Comparison of ENCODE assay signal across 1 cellular context in the genomic region with DNA sequence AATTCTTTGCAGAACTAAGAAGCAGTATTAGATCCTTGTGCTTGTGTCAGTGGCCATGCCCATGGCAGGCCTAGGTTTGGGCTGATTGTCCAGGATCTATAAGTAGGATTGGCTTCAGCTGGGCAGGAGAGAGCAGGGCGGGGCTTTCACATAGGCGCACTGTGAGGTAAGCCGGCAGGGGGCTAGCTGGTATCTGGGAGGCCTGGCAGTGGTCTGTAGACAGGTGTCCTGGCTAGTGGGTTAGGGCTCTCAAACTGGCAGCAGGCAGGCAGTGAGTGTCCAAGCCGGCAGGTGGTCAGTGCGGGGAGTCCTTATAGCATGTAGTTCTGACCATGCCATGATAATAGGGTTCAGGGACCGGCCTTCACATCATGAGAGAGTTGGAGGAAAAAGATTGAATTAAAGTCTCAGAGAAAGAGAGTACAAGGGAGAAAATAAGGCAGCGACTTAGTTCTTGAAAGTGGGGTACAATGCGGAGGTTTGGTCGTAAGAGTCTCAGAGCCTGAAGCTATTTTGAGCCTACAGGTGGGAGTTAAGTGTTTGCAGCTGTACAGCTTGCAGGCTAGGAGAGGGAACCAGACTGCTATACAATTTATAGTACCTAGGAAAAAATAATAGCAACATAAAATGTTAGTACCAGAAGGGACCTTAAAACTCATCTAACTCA.
TF ChIP-seq lines count a peak whose summit lies in the region.

No MANE protein-coding gene starts in this region.

TF ChIP-seq in GM23338, 12 proteins besides CTCF, POLR2A, EP300 and RAD21 (continued from another document):
- TF ChIP-seq, protein P1, sequence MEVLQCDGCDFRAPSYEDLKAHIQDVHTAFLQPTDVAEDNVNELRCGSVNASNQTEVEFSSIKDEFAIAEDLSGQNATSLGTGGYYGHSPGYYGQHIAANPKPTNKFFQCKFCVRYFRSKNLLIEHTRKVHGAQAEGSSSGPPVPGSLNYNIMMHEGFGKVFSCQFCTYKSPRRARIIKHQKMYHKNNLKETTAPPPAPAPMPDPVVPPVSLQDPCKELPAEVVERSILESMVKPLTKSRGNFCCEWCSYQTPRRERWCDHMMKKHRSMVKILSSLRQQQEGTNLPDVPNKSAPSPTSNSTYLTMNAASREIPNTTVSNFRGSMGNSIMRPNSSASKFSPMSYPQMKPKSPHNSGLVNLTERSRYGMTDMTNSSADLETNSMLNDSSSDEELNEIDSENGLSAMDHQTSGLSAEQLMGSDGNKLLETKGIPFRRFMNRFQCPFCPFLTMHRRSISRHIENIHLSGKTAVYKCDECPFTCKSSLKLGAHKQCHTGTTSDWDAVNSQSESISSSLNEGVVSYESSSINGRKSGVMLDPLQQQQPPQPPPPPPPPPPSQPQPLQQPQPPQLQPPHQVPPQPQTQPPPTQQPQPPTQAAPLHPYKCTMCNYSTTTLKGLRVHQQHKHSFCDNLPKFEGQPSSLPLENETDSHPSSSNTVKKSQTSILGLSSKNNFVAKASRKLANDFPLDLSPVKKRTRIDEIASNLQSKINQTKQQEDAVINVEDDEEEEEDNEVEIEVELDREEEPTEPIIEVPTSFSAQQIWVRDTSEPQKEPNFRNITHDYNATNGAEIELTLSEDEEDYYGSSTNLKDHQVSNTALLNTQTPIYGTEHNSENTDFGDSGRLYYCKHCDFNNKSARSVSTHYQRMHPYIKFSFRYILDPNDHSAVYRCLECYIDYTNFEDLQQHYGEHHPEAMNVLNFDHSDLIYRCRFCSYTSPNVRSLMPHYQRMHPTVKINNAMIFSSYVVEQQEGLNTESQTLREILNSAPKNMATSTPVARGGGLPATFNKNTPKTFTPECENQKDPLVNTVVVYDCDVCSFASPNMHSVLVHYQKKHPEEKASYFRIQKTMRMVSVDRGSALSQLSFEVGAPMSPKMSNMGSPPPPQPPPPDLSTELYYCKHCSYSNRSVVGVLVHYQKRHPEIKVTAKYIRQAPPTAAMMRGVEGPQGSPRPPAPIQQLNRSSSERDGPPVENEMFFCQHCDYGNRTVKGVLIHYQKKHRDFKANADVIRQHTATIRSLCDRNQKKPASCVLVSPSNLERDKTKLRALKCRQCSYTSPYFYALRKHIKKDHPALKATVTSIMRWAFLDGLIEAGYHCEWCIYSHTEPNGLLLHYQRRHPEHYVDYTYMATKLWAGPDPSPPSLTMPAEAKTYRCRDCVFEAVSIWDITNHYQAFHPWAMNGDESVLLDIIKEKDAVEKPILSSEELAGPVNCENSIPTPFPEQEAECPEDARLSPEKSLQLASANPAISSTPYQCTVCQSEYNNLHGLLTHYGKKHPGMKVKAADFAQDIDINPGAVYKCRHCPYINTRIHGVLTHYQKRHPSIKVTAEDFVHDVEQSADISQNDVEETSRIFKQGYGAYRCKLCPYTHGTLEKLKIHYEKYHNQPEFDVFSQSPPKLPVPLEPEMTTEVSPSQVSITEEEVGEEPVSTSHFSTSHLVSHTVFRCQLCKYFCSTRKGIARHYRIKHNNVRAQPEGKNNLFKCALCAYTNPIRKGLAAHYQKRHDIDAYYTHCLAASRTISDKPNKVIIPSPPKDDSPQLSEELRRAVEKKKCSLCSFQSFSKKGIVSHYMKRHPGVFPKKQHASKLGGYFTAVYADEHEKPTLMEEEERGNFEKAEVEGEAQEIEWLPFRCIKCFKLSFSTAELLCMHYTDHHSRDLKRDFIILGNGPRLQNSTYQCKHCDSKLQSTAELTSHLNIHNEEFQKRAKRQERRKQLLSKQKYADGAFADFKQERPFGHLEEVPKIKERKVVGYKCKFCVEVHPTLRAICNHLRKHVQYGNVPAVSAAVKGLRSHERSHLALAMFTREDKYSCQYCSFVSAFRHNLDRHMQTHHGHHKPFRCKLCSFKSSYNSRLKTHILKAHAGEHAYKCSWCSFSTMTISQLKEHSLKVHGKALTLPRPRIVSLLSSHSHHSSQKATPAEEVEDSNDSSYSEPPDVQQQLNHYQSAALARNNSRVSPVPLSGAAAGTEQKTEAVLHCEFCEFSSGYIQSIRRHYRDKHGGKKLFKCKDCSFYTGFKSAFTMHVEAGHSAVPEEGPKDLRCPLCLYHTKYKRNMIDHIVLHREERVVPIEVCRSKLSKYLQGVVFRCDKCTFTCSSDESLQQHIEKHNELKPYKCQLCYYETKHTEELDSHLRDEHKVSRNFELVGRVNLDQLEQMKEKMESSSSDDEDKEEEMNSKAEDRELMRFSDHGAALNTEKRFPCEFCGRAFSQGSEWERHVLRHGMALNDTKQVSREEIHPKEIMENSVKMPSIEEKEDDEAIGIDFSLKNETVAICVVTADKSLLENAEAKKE (CRISPR knock-in tag; IDR thresholded peaks at IDR 0.05), result no peak
- TF ChIP-seq POLR2AphosphoS5 (IDR thresholded peaks at IDR 0.05; ENCODE audit: low read depth) (no peak), ZNF331 (CRISPR knock-in tag; IDR thresholded peaks at IDR 0.05; ENCODE audit: low read depth) (no peak), ZNF114 (CRISPR knock-in tag; IDR thresholded peaks at IDR 0.05) (no peak), STAT1 (IDR thresholded peaks at IDR 0.05; ENCODE audit: unreplicated experiment) (no peak), JUNB (IDR thresholded peaks at IDR 0.05; ENCODE audit: unreplicated experiment) (no peak)
- TF ChIP-seq, protein P2, sequence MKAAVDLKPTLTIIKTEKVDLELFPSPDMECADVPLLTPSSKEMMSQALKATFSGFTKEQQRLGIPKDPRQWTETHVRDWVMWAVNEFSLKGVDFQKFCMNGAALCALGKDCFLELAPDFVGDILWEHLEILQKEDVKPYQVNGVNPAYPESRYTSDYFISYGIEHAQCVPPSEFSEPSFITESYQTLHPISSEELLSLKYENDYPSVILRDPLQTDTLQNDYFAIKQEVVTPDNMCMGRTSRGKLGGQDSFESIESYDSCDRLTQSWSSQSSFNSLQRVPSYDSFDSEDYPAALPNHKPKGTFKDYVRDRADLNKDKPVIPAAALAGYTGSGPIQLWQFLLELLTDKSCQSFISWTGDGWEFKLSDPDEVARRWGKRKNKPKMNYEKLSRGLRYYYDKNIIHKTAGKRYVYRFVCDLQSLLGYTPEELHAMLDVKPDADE (IDR thresholded peaks at IDR 0.05), result no peak
- TF ChIP-seq, protein P3, sequence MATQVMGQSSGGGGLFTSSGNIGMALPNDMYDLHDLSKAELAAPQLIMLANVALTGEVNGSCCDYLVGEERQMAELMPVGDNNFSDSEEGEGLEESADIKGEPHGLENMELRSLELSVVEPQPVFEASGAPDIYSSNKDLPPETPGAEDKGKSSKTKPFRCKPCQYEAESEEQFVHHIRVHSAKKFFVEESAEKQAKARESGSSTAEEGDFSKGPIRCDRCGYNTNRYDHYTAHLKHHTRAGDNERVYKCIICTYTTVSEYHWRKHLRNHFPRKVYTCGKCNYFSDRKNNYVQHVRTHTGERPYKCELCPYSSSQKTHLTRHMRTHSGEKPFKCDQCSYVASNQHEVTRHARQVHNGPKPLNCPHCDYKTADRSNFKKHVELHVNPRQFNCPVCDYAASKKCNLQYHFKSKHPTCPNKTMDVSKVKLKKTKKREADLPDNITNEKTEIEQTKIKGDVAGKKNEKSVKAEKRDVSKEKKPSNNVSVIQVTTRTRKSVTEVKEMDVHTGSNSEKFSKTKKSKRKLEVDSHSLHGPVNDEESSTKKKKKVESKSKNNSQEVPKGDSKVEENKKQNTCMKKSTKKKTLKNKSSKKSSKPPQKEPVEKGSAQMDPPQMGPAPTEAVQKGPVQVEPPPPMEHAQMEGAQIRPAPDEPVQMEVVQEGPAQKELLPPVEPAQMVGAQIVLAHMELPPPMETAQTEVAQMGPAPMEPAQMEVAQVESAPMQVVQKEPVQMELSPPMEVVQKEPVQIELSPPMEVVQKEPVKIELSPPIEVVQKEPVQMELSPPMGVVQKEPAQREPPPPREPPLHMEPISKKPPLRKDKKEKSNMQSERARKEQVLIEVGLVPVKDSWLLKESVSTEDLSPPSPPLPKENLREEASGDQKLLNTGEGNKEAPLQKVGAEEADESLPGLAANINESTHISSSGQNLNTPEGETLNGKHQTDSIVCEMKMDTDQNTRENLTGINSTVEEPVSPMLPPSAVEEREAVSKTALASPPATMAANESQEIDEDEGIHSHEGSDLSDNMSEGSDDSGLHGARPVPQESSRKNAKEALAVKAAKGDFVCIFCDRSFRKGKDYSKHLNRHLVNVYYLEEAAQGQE (IDR thresholded peaks at IDR 0.05; ENCODE audit: unreplicated experiment), result no peak
